In genomic region chr11:61814242-61814957, GRCh38 we compare ENCODE assay signal across 7 cellular contexts. TPM values are rescaled to one million over a fixed set of nuclear protein-coding genes. Genes with fewer than 3 reads are reported as not detected.
A peak's percentile ranks its signal among the peaks of the same experiment; 100 is the strongest.
DNase-seq lines count a peak whose midpoint lies in the region; ATAC-seq, FAIRE-seq and TF ChIP-seq lines count a peak whose summit lies in the region.

No MANE protein-coding gene starts in this region.

- H3K27ac ChIP-seq in keratinocyte (ENCODE audit: control insufficient read depth, insufficient read depth, low read length) = peak overlapping the region; percentile 72

- TF ChIP-seq CTCF in GM06990 (IDR thresholded peaks at IDR 0.05; ENCODE audit: insufficient read depth, low read length, poor library complexity, severe bottlenecking) = no peak
- TF ChIP-seq CTCF in NB4 (IDR thresholded peaks at IDR 0.05; ENCODE audit: low read depth, low read length) = no peak
- no peak for TF ChIP-seq CTCF in astrocyte of the cerebellum (IDR thresholded peaks at IDR 0.05; ENCODE audit: low read depth, low read length, missing control alignments)
- TF ChIP-seq CTCF in keratinocyte (optimal IDR thresholded peaks at IDR 0.05 in 1 of 3, IDR thresholded peaks at IDR 0.05 in 1 of 3, conservative IDR thresholded peaks at IDR 0.05 in 1 of 3; ENCODE audit: extremely low read depth in 1 of 3, insufficient read depth in 2 of 3, low read length in 3 of 3) = no peak

- in situ Hi-C loops in astrocyte of the cerebellum (cut with HindIII; ENCODE audit: low sequenced_read_pairs) = loop anchor here (10.0 kb wide), 2 partner anchors 110 to 290 kb away; no protein-coding TSS in a partner anchor

- peak overlapping the region; percentile 95 for H3K4me2 ChIP-seq in keratinocyte (ENCODE audit: control insufficient read depth, extremely low read depth, insufficient read depth, low read depth, low read length)

- no peaks in the 10 kb centered on the region for H3K9me3 ChIP-seq in keratinocyte (ENCODE audit: control insufficient read depth, low read depth, low read length)

- H3K4me3 ChIP-seq in GM06990 (replicated peaks; ENCODE audit: low read depth, low read length) (peak overlapping the region; percentile 75), NB4 (ENCODE audit: low read depth, low read length) (peak overlapping the region; percentile 72), astrocyte of the cerebellum (ENCODE audit: low read depth, low read length) (peak overlapping the region; percentile 72), keratinocyte (ENCODE audit: control insufficient read depth in 2 of 3, extremely low read depth in 1 of 3, insufficient read depth in 2 of 3, low read depth in 1 of 3, low read length in 3 of 3) (peak overlapping the region; percentile 29 to 70 (median 42))

- no peaks in the 10 kb centered on the region for H3K9me1 ChIP-seq in keratinocyte (ENCODE audit: control insufficient read depth, extremely low read depth, insufficient read depth, low read length)

- peaks cover 42 to 56% of the 10 kb centered on the region in 2 donors for H3K36me3 Mint-ChIP-seq in stimulated activated naive B cell treated with anti-CD40 and anti-IgM and Interleukin-4, amounts not matched to agents 10 μg/mL and 1 μg/mL and 100 μg/mL, for 72 hours

- peaks cover 10 to 21% of the 10 kb centered on the region in 2 donors for H3K4me1 Mint-ChIP-seq in stimulated activated naive B cell treated with anti-CD40 and anti-IgM and Interleukin-4, amounts not matched to agents 10 μg/mL and 1 μg/mL and 100 μg/mL, for 72 hours

- no peak for FAIRE-seq in keratinocyte (lab: Jason Lieb, UNC)

- H3K27me3 Mint-ChIP-seq in stimulated activated naive B cell treated with anti-CD40 and anti-IgM and Interleukin-4, amounts not matched to agents 10 μg/mL and 1 μg/mL and 100 μg/mL, for 72 hours = no peaks in the 10 kb centered on the region

- peak overlapping the region; percentile 91 for H3K27ac Mint-ChIP-seq in stimulated activated naive B cell treated with anti-CD40 and anti-IgM and Interleukin-4, amounts not matched to agents 10 μg/mL and 1 μg/mL and 100 μg/mL, for 72 hours

- no peak for TF ChIP-seq POLR2A in NB4 (IDR thresholded peaks at IDR 0.05; ENCODE audit: extremely low read depth, insufficient read length)

- DNase-seq in GM06990 (ENCODE audit: extremely low read depth, insufficient read length) (no peak), NB4 (ENCODE audit: low read depth) (peak; percentile 61), astrocyte of the cerebellum (ENCODE audit: low read depth) (no peak), keratinocyte (ENCODE audit: low read depth, low spot score) (no peak)
- DNase-seq in stimulated activated naive B cell treated with anti-CD40 and anti-IgM and Interleukin-4, amounts not matched to agents 10 μg/mL and 1 μg/mL and 100 μg/mL, for 72 hours = peak; percentile 14

- H3K79me2 ChIP-seq in keratinocyte (ENCODE audit: control insufficient read depth, insufficient read depth, low read length) = no peaks in the 10 kb centered on the region

- H3K27me3 ChIP-seq in GM06990 (replicated peaks; ENCODE audit: control insufficient read depth, insufficient read depth, low read length) (no peaks in the 10 kb centered on the region), keratinocyte (ENCODE audit: control insufficient read depth, extremely low read depth, insufficient read depth, low read length) (no peaks in the 10 kb centered on the region)

- peaks cover 21% of the 10 kb centered on the region for H3K4me1 ChIP-seq in keratinocyte (ENCODE audit: control insufficient read depth, extremely low read depth, insufficient read depth, low read length)

- H3K9ac ChIP-seq in keratinocyte (ENCODE audit: control insufficient read depth, extremely low read depth, insufficient read depth, low read length) = peak overlapping the region; percentile 86

- peak overlapping the region; percentile 75 for H2AFZ ChIP-seq in keratinocyte (ENCODE audit: control insufficient read depth, low read length)

- dilution Hi-C loops in keratinocyte (cut with MboI; ENCODE audit: extremely low pct_ligation_motif_present, low sequenced_read_pairs) = no loop called here

- no peaks in the 10 kb centered on the region for H4K20me1 ChIP-seq in keratinocyte (ENCODE audit: control insufficient read depth, extremely low read depth, insufficient read depth, low read length)

- peak overlapping the region; percentile 84 to 91 for H3K4me3 Mint-ChIP-seq in stimulated activated naive B cell treated with anti-CD40 and anti-IgM and Interleukin-4, amounts not matched to agents 10 μg/mL and 1 μg/mL and 100 μg/mL, for 72 hours

- H3K9me3 Mint-ChIP-seq in stimulated activated naive B cell treated with anti-CD40 and anti-IgM and Interleukin-4, amounts not matched to agents 10 μg/mL and 1 μg/mL and 100 μg/mL, for 72 hours = peaks cover 4 to 5% of the 10 kb centered on the region in 2 donors

- H3K36me3 ChIP-seq in GM06990 (ENCODE audit: control insufficient read depth, insufficient read depth, low read length) = peaks cover 12% of the 10 kb centered on the region
- peaks cover 2 to 12% of the 10 kb centered on the region in 2 experiments for H3K36me3 ChIP-seq in keratinocyte (ENCODE audit: control insufficient read depth in 2 of 2, extremely low read depth in 1 of 2, insufficient read depth in 2 of 2, low read length in 2 of 2)

- peak; percentile 10 to 12 for ATAC-seq in stimulated activated naive B cell treated with anti-CD40 and anti-IgM and Interleukin-4, amounts not matched to agents 10 μg/mL and 1 μg/mL and 100 μg/mL, for 72 hours (replicated peaks)
- no peak for ATAC-seq in GM18502 (IDR thresholded peaks at IDR 0.05; ENCODE audit: poor library complexity, unreplicated experiment)
- ATAC-seq in GM21529 (IDR thresholded peaks at IDR 0.05; ENCODE audit: unreplicated experiment) = no peak

RNA-seq across cellular contexts. Expression of gene FADS1, which starts 2.4 kb away (rescaled TPM):
- polyA plus RNA-seq in keratinocyte = 19.0 to 34.0 TPM (median 32.0 TPM) in 3 replicates
- 1.1 TPM for polyA plus RNA-seq in keratinocyte (2011; ENCODE audit: low read depth)
- polyA plus RNA-seq in keratinocyte (2011; cell fraction: cytosol; rRNA removed) = 12.4 and 14.9 TPM in 2 replicates
- 13.5 and 15.2 TPM in 2 replicates for polyA plus RNA-seq in keratinocyte (2011; cell fraction: nucleus; rRNA removed)
- 1.1 and 21.8 TPM in 2 replicates for polyA plus RNA-seq in keratinocyte (2012; ENCODE audit: low replicate concordance)
- polyA minus RNA-seq in keratinocyte = 25.3 to 40.2 TPM (median 32.8 TPM) in 3 replicates
- polyA minus RNA-seq in keratinocyte (2011; cell fraction: cytosol; rRNA and poly(A)+ RNA removed) = 24.4 TPM
- 14.0 and 19.5 TPM in 2 replicates for polyA minus RNA-seq in keratinocyte (2011; cell fraction: nucleus; rRNA and poly(A)+ RNA removed)

RNA-seq across cellular contexts. Expression of gene FADS2, which starts 13.7 kb away (rescaled TPM):
- polyA plus RNA-seq in keratinocyte = 175 to 319 TPM (median 196 TPM) in 3 replicates
- polyA plus RNA-seq in keratinocyte (2011; ENCODE audit: low read depth) = 1.8 TPM
- 110 and 129 TPM in 2 replicates for polyA plus RNA-seq in keratinocyte (2011; cell fraction: cytosol; rRNA removed)
- 233 and 240 TPM in 2 replicates for polyA plus RNA-seq in keratinocyte (2011; cell fraction: nucleus; rRNA removed)
- polyA plus RNA-seq in keratinocyte (2012; ENCODE audit: low replicate concordance) = 5.2 and 239 TPM in 2 replicates
- polyA minus RNA-seq in keratinocyte = 429 to 676 TPM (median 455 TPM) in 3 replicates
- 153 TPM for polyA minus RNA-seq in keratinocyte (2011; cell fraction: cytosol; rRNA and poly(A)+ RNA removed)
- 130 and 142 TPM in 2 replicates for polyA minus RNA-seq in keratinocyte (2011; cell fraction: nucleus; rRNA and poly(A)+ RNA removed)

RNA-seq across cellular contexts. Expression of gene FEN1, which starts 21.7 kb away (rescaled TPM):
- polyA plus RNA-seq in keratinocyte = 10.0 to 26.7 TPM (median 25.8 TPM) in 3 replicates
- 7.0 TPM for polyA plus RNA-seq in keratinocyte (2011; ENCODE audit: low read depth)
- 8.0 and 9.4 TPM in 2 replicates for polyA plus RNA-seq in keratinocyte (2011; cell fraction: cytosol; rRNA removed)
- polyA plus RNA-seq in keratinocyte (2011; cell fraction: nucleus; rRNA removed) = 10.1 and 10.5 TPM in 2 replicates
- 5.0 and 29.4 TPM in 2 replicates for polyA plus RNA-seq in keratinocyte (2012; ENCODE audit: low replicate concordance)
- polyA minus RNA-seq in keratinocyte = 10.8 to 24.8 TPM (median 19.8 TPM) in 3 replicates
- 8.6 TPM for polyA minus RNA-seq in keratinocyte (2011; cell fraction: cytosol; rRNA and poly(A)+ RNA removed)
- 8.4 and 9.7 TPM in 2 replicates for polyA minus RNA-seq in keratinocyte (2011; cell fraction: nucleus; rRNA and poly(A)+ RNA removed)

RNA-seq across cellular contexts. Expression of gene TMEM258, which starts 22.0 kb away (rescaled TPM):
- 188 to 324 TPM (median 249 TPM) in 3 replicates for polyA plus RNA-seq in keratinocyte
- 8.9 TPM for polyA plus RNA-seq in keratinocyte (2011; ENCODE audit: low read depth)
- polyA plus RNA-seq in keratinocyte (2011; cell fraction: cytosol; rRNA removed) = 175 and 222 TPM in 2 replicates
- 55.4 and 64.3 TPM in 2 replicates for polyA plus RNA-seq in keratinocyte (2011; cell fraction: nucleus; rRNA removed)
- 256 and 286 TPM in 2 replicates for polyA plus RNA-seq in keratinocyte (2012; ENCODE audit: low replicate concordance)
- polyA minus RNA-seq in keratinocyte = 95.2 to 174 TPM (median 118 TPM) in 3 replicates
- polyA minus RNA-seq in keratinocyte (2011; cell fraction: cytosol; rRNA and poly(A)+ RNA removed) = 161 TPM
- 21.3 and 21.8 TPM in 2 replicates for polyA minus RNA-seq in keratinocyte (2011; cell fraction: nucleus; rRNA and poly(A)+ RNA removed)

Comparison
In these comparisons a context has a peak if more than half of its experiments do, and no peak if none do; other contexts are left out.
1. DNase-seq: peak in NB4 (single experiment) and stimulated activated naive B cell treated with anti-CD40 and anti-IgM and Interleukin-4, amounts not matched to agents 10 μg/mL and 1 μg/mL and 100 μg/mL, for 72 hours (single experiment); none in GM06990 (single experiment), astrocyte of the cerebellum (single experiment) and keratinocyte (single experiment).
2. ATAC-seq: peak in stimulated activated naive B cell treated with anti-CD40 and anti-IgM and Interleukin-4, amounts not matched to agents 10 μg/mL and 1 μg/mL and 100 μg/mL, for 72 hours (2 of 2); none in GM18502 (single experiment) and GM21529 (single experiment).
3. Peak in every context shown above with its lines, with median percentiles within 50 percentile points of each other: H3K4me3 ChIP-seq.